In the genomic region with DNA sequence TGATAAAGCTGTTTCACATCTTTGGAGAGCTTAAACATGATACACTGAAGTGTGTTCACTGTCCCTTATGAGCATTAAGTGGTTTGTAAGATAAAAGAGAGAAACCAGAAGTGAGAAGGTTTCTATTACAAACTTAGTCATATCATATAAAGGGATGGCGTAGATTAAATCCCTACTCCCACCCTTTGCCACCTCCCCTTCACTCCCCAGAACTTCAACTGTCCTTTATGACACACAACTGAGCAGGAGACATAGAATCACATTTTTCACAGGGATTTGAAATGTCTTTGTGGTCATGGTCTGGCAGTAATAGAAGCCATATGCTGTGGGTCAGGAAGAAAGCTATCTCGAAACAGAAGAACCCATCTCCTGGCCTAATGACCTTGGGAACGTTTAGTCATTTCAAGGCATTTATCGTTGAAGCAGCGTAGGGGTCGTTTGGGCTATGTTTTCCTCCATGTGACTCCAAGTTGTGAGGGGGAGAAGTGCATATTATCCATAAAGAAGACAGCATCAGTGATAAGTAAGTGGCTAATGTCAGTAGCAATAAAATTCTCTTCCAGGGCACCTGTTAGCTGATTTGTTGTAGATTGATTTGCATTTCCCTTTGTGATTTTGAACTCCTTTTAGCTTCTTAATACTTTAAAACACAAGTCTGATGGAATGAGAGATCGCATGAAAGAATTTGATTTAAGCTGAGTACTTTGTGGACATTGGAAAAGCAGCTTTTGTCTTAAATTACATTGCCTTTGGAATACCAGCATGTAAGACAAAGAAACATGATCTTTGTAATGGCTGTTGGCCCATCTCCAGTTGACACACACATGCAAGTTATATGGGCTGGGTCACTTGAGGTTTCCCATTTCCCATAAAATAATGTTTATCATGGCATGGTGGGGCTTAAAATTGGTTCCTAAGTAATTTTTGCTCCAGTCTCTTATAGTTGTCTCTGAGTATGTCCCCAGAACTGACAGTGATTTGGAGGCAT, we compare ENCODE assay signal across 10 cellular contexts.
DNase-seq lines count a peak whose midpoint lies in the region; ATAC-seq and TF ChIP-seq lines count a peak whose summit lies in the region.
"Had no signal": no experiment of that assay in that cellular context is flagged by ENCODE, and none has a peak within 500 bp of the region (broad histone marks: within the 10 kb centered on the region; RNA-seq: fewer than 3 reads in every experiment).

No MANE protein-coding gene starts in this region.

- H3K27me3 ChIP-seq in BJ (ENCODE audit: control insufficient read depth, insufficient read depth, low read length) (no peaks in the 10 kb centered on the region), transverse colon (no peaks in the 10 kb centered on the region)

- WGBS in transverse colon (ENCODE audit: low coverage in 1 of 2), 2 donors: 56 to 60% methylated on average over 7 of the region's 7 CpGs

- no peaks in the 10 kb centered on the region for H3K9me3 ChIP-seq in transverse colon
- H3K9me3 ChIP-seq: HAP-1 had no signal

- ATAC-seq in GM21381 (IDR thresholded peaks at IDR 0.05; ENCODE audit: unreplicated experiment) (peak; percentile 83), HG03280 (IDR thresholded peaks at IDR 0.05; ENCODE audit: unreplicated experiment) (peak; percentile 85)

- CTCF ChIA-PET in BJ (lab: Yijun Ruan, JAX): interaction anchor here (1.4 kb wide), 1 partner anchor 13 kb away, joined by 3 read pairs; no protein-coding TSS in a partner anchor

- no peaks in the 10 kb centered on the region for H3K36me3 ChIP-seq in BJ (ENCODE audit: control insufficient read depth, insufficient read depth, low read length)
- no peaks in the 10 kb centered on the region for H3K36me3 ChIP-seq in transverse colon
- H3K36me3 ChIP-seq: HAP-1 had no signal

- no peak for TF ChIP-seq EP300 in transverse colon (IDR thresholded peaks at IDR 0.05; ENCODE audit: low read depth)

- H3K4me1 ChIP-seq in transverse colon: no peaks in the 10 kb centered on the region
- H3K4me1 ChIP-seq: HAP-1 had no signal

- intact Hi-C loops in posterior cingulate gyrus (cut with DNase I) (no loop called here), transverse colon (cut with DNase I; ENCODE audit: low total_unique reads) (no loop called here)

- POLR2A ChIA-PET in BJ (lab: Charles Lee): no interaction called here

- peak; percentile 19 for DNase-seq in BJ (ENCODE audit: low read depth)
- DNase-seq in astrocyte of the spinal cord (ENCODE audit: low read depth, low spot score): peak; percentile 42
- DNase-seq in hippocampal formation (lab: John Stamatoyannopoulos, UW): no peak
- DNase-seq in stimulated activated naive CD4-positive, alpha-beta T cell treated with Interleukin-2 at 50 U/mL for 16 hours (lab: John Stamatoyannopoulos, UW): no peak
- DNase-seq in posterior cingulate gyrus: no peak
- no peak for DNase-seq in transverse colon
- DNase-seq: NCI-H524 treated with DMSO at 0.1 percent for 48 hours had no signal

- in situ Hi-C loops in astrocyte of the spinal cord (cut with HindIII; ENCODE audit: low sequenced_read_pairs) (no loop called here), transverse colon (cut with MboI; ENCODE audit: low pct_ligation_motif_present in 1 of 4, low pct_unique_long_range_greater_than_20kb in 1 of 4, low sequenced_read_pairs in 3 of 4) (no loop called here)

- TF ChIP-seq CTCF in BJ (IDR thresholded peaks at IDR 0.05; ENCODE audit: insufficient read depth, low read depth, low read length): no peak
- no peak for TF ChIP-seq CTCF in astrocyte of the spinal cord (IDR thresholded peaks at IDR 0.05; ENCODE audit: low read depth, low read length)
- no peak for TF ChIP-seq CTCF in transverse colon (IDR thresholded peaks at IDR 0.05)

- H3K27ac ChIP-seq in transverse colon: no peak overlapping the region

- no peak for TF ChIP-seq POLR2A in transverse colon (IDR thresholded peaks at IDR 0.05)

- H3K4me3 ChIP-seq in BJ (ENCODE audit: low read depth, low read length) (no peak overlapping the region), astrocyte of the spinal cord (ENCODE audit: low read depth, low read length) (no peak overlapping the region), transverse colon (no peak overlapping the region)
- H3K4me3 ChIP-seq: HAP-1 had no signal

Comparison
In these comparisons a context has a peak if more than half of its experiments do, and no peak if none do; other contexts are left out.
1. DNase-seq: peak in BJ (single experiment) and astrocyte of the spinal cord (single experiment); none in hippocampal formation (0 of 2), stimulated activated naive CD4-positive, alpha-beta T cell treated with Interleukin-2 at 50 U/mL for 16 hours (single experiment), posterior cingulate gyrus (0 of 10) and transverse colon (single experiment).